Comparison of ENCODE assay signal across 20 cellular contexts in genomic region chr20:40941023-40941655, GRCh38.
DNase-seq lines count a peak whose midpoint lies in the region; ATAC-seq and TF ChIP-seq lines count a peak whose summit lies in the region.
"Had no signal": no experiment of that assay in that cellular context is flagged by ENCODE, and none has a peak within 500 bp of the region (broad histone marks: within the 10 kb centered on the region; RNA-seq: fewer than 3 reads in every experiment).

No MANE protein-coding gene starts in this region.

- peak overlapping the region; percentile 9; the same call in 1 of the 2 replicates for H2AFZ ChIP-seq in DND-41 (ENCODE audit: low read depth, low read length)

- no peaks in the 10 kb centered on the region for H3K9me3 ChIP-seq in DND-41 (ENCODE audit: insufficient read depth, low read length, severe bottlenecking)
- H3K9me3 ChIP-seq: lower lobe of right lung, pancreas, upper lobe of left lung had no signal

- H3K4me2 ChIP-seq in DND-41 (ENCODE audit: insufficient read depth, low read length), result no peak overlapping the region

- no peaks in the 10 kb centered on the region for H3K36me3 ChIP-seq in DND-41 (ENCODE audit: insufficient read depth, low read length)
- H3K36me3 ChIP-seq: lower lobe of right lung, pancreas, upper lobe of left lung had no signal

- H3K4me1 ChIP-seq in DND-41 (ENCODE audit: insufficient read depth, low read length), result peaks cover 64% of the 10 kb centered on the region
- H3K4me1 ChIP-seq: lower lobe of right lung, pancreas, upper lobe of left lung had no signal

- H3K79me2 ChIP-seq in DND-41 (ENCODE audit: insufficient read depth, low read length), result no peaks in the 10 kb centered on the region

- H3K27ac ChIP-seq in DND-41 (ENCODE audit: low read length), result peak overlapping the region; percentile 82
- H3K27ac ChIP-seq: lower lobe of right lung, pancreas, upper lobe of left lung had no signal

- no peak for TF ChIP-seq CTCF in DND-41 (IDR thresholded peaks at IDR 0.05; ENCODE audit: borderline replicate concordance, extremely low read depth, low read length, poor library complexity, severe bottlenecking)

- DNase-seq in DND-41 (peak; percentile 64), NAMALWA (ENCODE audit: low spot score) (peak; percentile 86), germinal center (ENCODE audit: low spot score) (peak; percentile 60), A172 (ENCODE audit: low spot score) (no peak), C1 segment of cervical spinal cord (lab: John Stamatoyannopoulos, UW) (no peak), activated gamma-delta T cell (lab: John Stamatoyannopoulos, UW) (no peak)
- DNase-seq: activated CD4-positive, alpha-beta T cell treated with anti-CD3 and anti-CD28 coated beads, Interleukin-2, amount 10 ng/mL, durations not matched to agents 7 days and 5 days; activated naive CD4-positive, alpha-beta T cell treated with anti-CD3 and anti-CD28 coated beads, Interleukin-2, amount 10 ng/mL, durations not matched to agents 7 days and 5 days; effector memory CD8-positive, alpha-beta T cell; immature natural killer cell; IMR-90; lower lobe of right lung; NCI-H1092 treated with DMSO at 0.1 percent for 48 hours; pancreas; RPMI8226; stimulated activated naive CD8-positive, alpha-beta T cell treated with anti-CD3 and anti-CD28 coated beads, Interleukin-15, amount 100 ng/mL, for 72 hours; upper lobe of left lung had no signal

- H3K9ac ChIP-seq in DND-41 (ENCODE audit: low read depth, low read length), result peak overlapping the region; percentile 36

- no peaks in the 10 kb centered on the region for H3K27me3 ChIP-seq in DND-41 (ENCODE audit: insufficient read depth, low read length, poor library complexity)
- H3K27me3 ChIP-seq: pancreas, upper lobe of left lung had no signal

- ATAC-seq in DND-41 (ENCODE audit: insufficient read depth, low read depth) (peak; percentile 67), GM19023 (IDR thresholded peaks at IDR 0.05; ENCODE audit: unreplicated experiment) (peak; percentile 60), GM21528 (IDR thresholded peaks at IDR 0.05; ENCODE audit: low FRiP score, unreplicated experiment) (no peak)
- ATAC-seq: effector memory CD8-positive, alpha-beta T cell; lower lobe of right lung; pancreas; sciatic nerve; stimulated activated naive CD8-positive, alpha-beta T cell treated with anti-CD3 and anti-CD28 coated beads, Interleukin-15, amount 100 ng/mL, for 72 hours had no signal

- no peaks in the 10 kb centered on the region for H4K20me1 ChIP-seq in DND-41 (ENCODE audit: insufficient read depth, low read length)

- no peak overlapping the region for H3K4me3 ChIP-seq in DND-41 (ENCODE audit: low read depth in 1 of 2, low read length in 2 of 2)
- H3K4me3 ChIP-seq: lower lobe of right lung, pancreas, upper lobe of left lung had no signal

Comparison
In these comparisons a context has a peak if more than half of its experiments do, and no peak if none do; other contexts are left out.
1. DNase-seq: peak in DND-41 (single experiment), NAMALWA (single experiment) and germinal center (single experiment); none in A172 (single experiment), C1 segment of cervical spinal cord (0 of 14) and activated gamma-delta T cell (single experiment).